Comparison of ENCODE assay signal across 10 cellular contexts in the genomic region with DNA sequence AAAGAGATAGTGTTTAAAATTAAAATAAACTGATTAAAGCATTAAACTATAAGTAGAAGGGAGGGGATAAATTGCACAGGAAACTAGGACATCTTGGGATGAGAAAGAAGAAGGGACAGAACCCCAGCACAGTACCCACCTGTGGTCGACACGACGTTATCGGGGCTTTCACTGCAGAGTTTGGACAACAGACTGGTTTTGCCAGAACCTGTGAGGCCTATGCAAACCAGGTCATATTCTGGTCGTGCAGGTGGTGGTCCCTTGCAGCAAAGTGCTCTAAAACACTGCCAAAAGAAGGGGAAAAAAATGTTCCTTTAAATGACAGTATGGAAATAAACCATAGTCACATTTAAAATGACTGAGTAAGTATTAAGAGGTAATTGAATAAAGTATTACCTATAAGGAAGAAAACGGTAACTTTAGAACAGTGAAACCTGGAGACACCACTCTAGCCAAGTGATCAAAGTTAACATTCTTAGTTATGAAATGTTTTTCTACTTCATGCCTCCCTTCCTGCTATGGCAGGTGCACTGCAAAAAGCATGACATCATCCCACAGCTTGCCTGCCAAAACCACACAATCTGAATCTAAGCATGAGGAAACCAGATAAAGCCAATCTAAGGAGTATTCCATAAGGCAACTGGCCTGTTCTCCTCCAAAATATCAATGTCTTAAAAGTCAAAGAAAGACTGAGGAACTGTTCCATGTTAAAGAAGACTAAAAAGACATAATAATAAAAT.
DNase-seq lines count a peak whose midpoint lies in the region; ATAC-seq and TF ChIP-seq lines count a peak whose summit lies in the region.
"Had no signal": no experiment of that assay in that cellular context is flagged by ENCODE, and none has a peak within 500 bp of the region (broad histone marks: within the 10 kb centered on the region; RNA-seq: fewer than 3 reads in every experiment).

No MANE protein-coding gene starts in this region.

- no peak for TF ChIP-seq POLR2A in breast epithelium (IDR thresholded peaks at IDR 0.05)

- no peaks in the 10 kb centered on the region for H3K79me2 ChIP-seq in MM.1S (ENCODE audit: low read length)

- BruUV-seq in MCF 10A (replicated peaks; lab: Mats Ljungman, UMichigan) = no TSS peak

- H3K36me3 Mint-ChIP-seq in MCF 10A (ENCODE audit: insufficient read depth, unreplicated experiment) = no peaks in the 10 kb centered on the region
- H3K36me3 Mint-ChIP-seq in osteocyte (ENCODE audit: unreplicated experiment) = peaks cover 7% of the 10 kb centered on the region

- H3K4me2 ChIP-seq in MM.1S (ENCODE audit: low read depth, low read length) = no peak overlapping the region

- H3K27me3 Mint-ChIP-seq in MCF 10A (ENCODE audit: insufficient read depth, unreplicated experiment) (no peaks in the 10 kb centered on the region), osteocyte (ENCODE audit: unreplicated experiment) (no peaks in the 10 kb centered on the region)
- H3K27me3 Mint-ChIP-seq: CD4-positive, alpha-beta memory T cell had no signal

- CTCF ChIA-PET in MCF 10A (lab: Yijun Ruan, JAX) = no interaction called here

- intact Hi-C loops in MCF 10A (cut with micrococcal nuclease) (no loop called here), breast epithelium (cut with DNase I; ENCODE audit: low total_unique reads) (no loop called here)

- no peaks in the 10 kb centered on the region for H3F3A ChIP-seq in MM.1S (ENCODE audit: insufficient read depth, low read length)

- H3K9ac ChIP-seq in MM.1S (ENCODE audit: low read length) = no peak overlapping the region

- H3K9me2 ChIP-seq in MM.1S (replicated peaks; ENCODE audit: insufficient read depth, low read length) = no peaks in the 10 kb centered on the region

- no peaks in the 10 kb centered on the region for H4K20me1 ChIP-seq in MM.1S (ENCODE audit: insufficient read depth, low read length)

- H3K9me3 ChIP-seq in breast epithelium (peaks cover 0 to 6% of the 10 kb centered on the region in 2 donors), MM.1S (replicated peaks; ENCODE audit: insufficient read depth, low read length) (no peaks in the 10 kb centered on the region)

- H3K4me1 Mint-ChIP-seq in MCF 10A (ENCODE audit: insufficient read depth, unreplicated experiment) (no peaks in the 10 kb centered on the region), osteocyte (ENCODE audit: unreplicated experiment) (no peaks in the 10 kb centered on the region)

- H3K4me3 ChIP-seq in breast epithelium (no peak overlapping the region), MM.1S (ENCODE audit: low read length) (no peak overlapping the region)

- no peak overlapping the region for H3K27ac ChIP-seq in breast epithelium
- no peak overlapping the region for H3K27ac ChIP-seq in MM.1S (ENCODE audit: low read length)

- H2AFZ ChIP-seq in MM.1S (ENCODE audit: low read length) = no peak overlapping the region

- no peaks in the 10 kb centered on the region for H3K4me1 ChIP-seq in breast epithelium
- H3K4me1 ChIP-seq in MM.1S (ENCODE audit: low read length) = 0 out of 2 replicates have a peak, but pooled peaks cover 7% of the 10 kb centered on the region

- H3K27ac Mint-ChIP-seq in MCF 10A (ENCODE audit: low read depth, unreplicated experiment) (no peak overlapping the region), osteocyte (ENCODE audit: unreplicated experiment) (no peak overlapping the region)
- H3K27ac Mint-ChIP-seq: CD4-positive, alpha-beta memory T cell had no signal

- ATAC-seq in GM18858 (IDR thresholded peaks at IDR 0.05; ENCODE audit: unreplicated experiment) = no peak

- DNase-seq in MCF 10A (ENCODE audit: unreplicated experiment) (peak; percentile 44), breast epithelium (ENCODE audit: low spot score in 2 of 2) (no peak), MM.1S (peak; percentile 31), dermis blood vessel endothelial cell (peak; percentile 71), NCI-H2227 treated with DMSO at 0.1 percent for 48 hours (lab: John Stamatoyannopoulos, UW) (no peak), osteocyte (ENCODE audit: extremely low spot score, unreplicated experiment) (no peak)
- no peak for DNase-seq in activated naive CD4-positive, alpha-beta T cell treated with anti-CD3 and anti-CD28 coated beads, Interleukin-2, amount 50 U/mL, for 16 hours
- DNase-seq: CD4-positive, alpha-beta memory T cell; midbrain had no signal

- POLR2A ChIA-PET in MCF 10A (lab: Yijun Ruan, JAX) = interaction anchor here (0.9 kb wide), 1 partner anchor 24 kb away, joined by 3 read pairs; no protein-coding TSS in a partner anchor

- H3K9me3 Mint-ChIP-seq in MCF 10A (ENCODE audit: unreplicated experiment) = peaks cover 7% of the 10 kb centered on the region
- H3K9me3 Mint-ChIP-seq in osteocyte (ENCODE audit: unreplicated experiment) = no peaks in the 10 kb centered on the region

- H3K27me3 ChIP-seq in breast epithelium (no peaks in the 10 kb centered on the region), MM.1S (replicated peaks; ENCODE audit: insufficient read depth, low read length) (no peaks in the 10 kb centered on the region)

- H3K36me3 ChIP-seq in breast epithelium = no peaks in the 10 kb centered on the region
- H3K36me3 ChIP-seq in MM.1S (replicated peaks; ENCODE audit: insufficient read depth, low read length) = no peaks in the 10 kb centered on the region

- no peak overlapping the region for H3K4me3 Mint-ChIP-seq in MCF 10A (ENCODE audit: unreplicated experiment)
- H3K4me3 Mint-ChIP-seq in osteocyte (ENCODE audit: unreplicated experiment) = no peak overlapping the region
- H3K4me3 Mint-ChIP-seq: CD4-positive, alpha-beta memory T cell had no signal

- TF ChIP-seq CTCF in MCF 10A (IDR thresholded peaks at IDR 0.05; ENCODE audit: unreplicated experiment) (no peak), breast epithelium (IDR thresholded peaks at IDR 0.05) (no peak), MM.1S (IDR thresholded peaks at IDR 0.05; ENCODE audit: low read length) (no peak), osteocyte (IDR thresholded peaks at IDR 0.05) (no peak)

Comparison
In these comparisons a context has a peak if more than half of its experiments do, and no peak if none do; other contexts are left out.
1. DNase-seq: peak in MCF 10A (single experiment), MM.1S (single experiment) and dermis blood vessel endothelial cell (single experiment); none in breast epithelium (0 of 2), activated naive CD4-positive, alpha-beta T cell treated with anti-CD3 and anti-CD28 coated beads, Interleukin-2, amount 50 U/mL, for 16 hours (single experiment), NCI-H2227 treated with DMSO at 0.1 percent for 48 hours (single experiment) and osteocyte (single experiment).